In the genomic region with DNA sequence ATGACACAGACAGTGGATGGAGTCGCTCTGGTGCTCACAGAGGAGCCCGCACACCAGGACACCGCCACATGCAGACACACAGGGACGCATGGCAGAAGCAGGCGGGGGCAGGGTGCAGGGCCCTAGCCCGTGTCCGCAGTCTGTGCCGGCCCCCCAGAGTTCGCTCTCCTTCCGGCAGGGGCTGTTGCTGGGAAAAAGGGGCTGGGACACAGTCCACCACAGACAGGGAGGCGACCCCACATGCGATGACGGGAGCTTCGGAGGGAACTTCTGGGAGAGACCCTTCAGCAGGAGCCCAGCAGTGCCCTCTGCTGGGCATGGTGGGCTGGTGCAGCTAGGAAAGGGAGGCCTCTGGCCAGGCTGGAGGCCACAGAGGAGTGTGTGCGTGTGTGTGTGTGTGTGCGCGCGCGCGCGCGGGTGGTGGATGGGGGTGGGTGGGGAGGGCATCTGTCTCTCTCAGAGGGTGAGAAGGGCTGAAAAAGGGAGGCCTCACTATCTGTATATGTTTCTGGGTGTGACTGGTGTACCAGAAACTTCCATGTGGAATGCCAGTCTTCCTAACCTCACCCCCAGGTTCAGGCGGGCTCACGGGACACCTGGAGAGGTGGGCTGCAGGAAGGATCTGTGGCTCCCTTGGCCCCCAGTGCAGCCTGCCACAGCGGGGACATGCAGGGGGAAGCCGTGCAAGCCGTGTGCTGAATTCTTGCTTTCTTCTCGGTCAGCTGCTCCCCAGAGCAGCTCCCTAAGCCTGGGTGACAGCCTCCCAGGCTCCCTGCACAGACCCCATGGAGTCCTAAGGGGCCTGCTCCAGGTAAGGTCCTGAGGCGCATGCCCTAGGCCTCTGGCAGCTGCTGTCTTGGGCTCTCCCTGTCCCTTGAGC, we compare ENCODE assay signal across 8 cellular contexts.
A peak's percentile ranks its signal among the peaks of the same experiment; 100 is the strongest.
DNase-seq lines count a peak whose midpoint lies in the region; ATAC-seq and TF ChIP-seq lines count a peak whose summit lies in the region.

No MANE protein-coding gene starts in this region.

- H2AK5ac ChIP-seq in IMR-90 (ENCODE audit: low read depth, low read length) = peak overlapping the region; percentile 69

- H3K9me1 ChIP-seq in IMR-90 (ENCODE audit: insufficient read depth, low read length) = peaks cover 8% of the 10 kb centered on the region

- H3K23ac ChIP-seq in IMR-90 (ENCODE audit: low read depth, low read length) = no peak overlapping the region

- H3K9me3 Mint-ChIP-seq in neural progenitor cell = no peaks in the 10 kb centered on the region

- peaks cover 12% of the 10 kb centered on the region for H3F3A ChIP-seq in neural progenitor cell (ENCODE audit: low read depth)

- peak overlapping the region; percentile 58; the same call in 1 of the 2 replicates for H2BK120ac ChIP-seq in IMR-90 (ENCODE audit: low read depth, low read length)

- TF ChIP-seq EP300 in stomach (IDR thresholded peaks at IDR 0.05) = no peak

- no peak overlapping the region for H3K27ac ChIP-seq in IMR-90 (ENCODE audit: insufficient read depth, low read length)
- peak overlapping the region; percentile 75 for H3K27ac ChIP-seq in foreskin keratinocyte
- no peak overlapping the region for H3K27ac ChIP-seq in neural progenitor cell
- H3K27ac ChIP-seq in stomach = peak overlapping the region in 3 of 5 donors; percentile 30 to 79 (median 32)

- no peaks in the 10 kb centered on the region for H3K36me3 ChIP-seq in IMR-90 (ENCODE audit: control insufficient read depth, insufficient read depth, low read length)
- no peaks in the 10 kb centered on the region for H3K36me3 ChIP-seq in neural progenitor cell
- no peaks in the 10 kb centered on the region for H3K36me3 ChIP-seq in stomach

- H3K9ac ChIP-seq in IMR-90 (ENCODE audit: low read depth, low read length) (no peak overlapping the region), neural progenitor cell (no peak overlapping the region)

- peak; percentile 96 for TF ChIP-seq CTCF in GM12873 (IDR thresholded peaks at IDR 0.05; ENCODE audit: insufficient read depth, low read depth, low read length, missing control alignments)
- peak; percentile 88 for TF ChIP-seq CTCF in IMR-90 (conservative IDR thresholded peaks at IDR 0.05; ENCODE audit: low read depth, low read length)
- TF ChIP-seq CTCF in foreskin keratinocyte (conservative IDR thresholded peaks at IDR 0.05) = peak; percentile 87
- peak; percentile 83 for TF ChIP-seq CTCF in neural progenitor cell (IDR thresholded peaks at IDR 0.05)
- TF ChIP-seq CTCF in stomach (IDR thresholded peaks at IDR 0.05) = peak in 5 of 7 experiments; percentile 85 to 97 (median 90)

- no peaks in the 10 kb centered on the region for H3K9me3 ChIP-seq in IMR-90 (ENCODE audit: control insufficient read depth, insufficient read depth, low read length)
- no peaks in the 10 kb centered on the region for H3K9me3 ChIP-seq in neural progenitor cell (ENCODE audit: low read depth)
- H3K9me3 ChIP-seq in stomach = no peaks in the 10 kb centered on the region

- H4K91ac ChIP-seq in IMR-90 (ENCODE audit: insufficient read depth, low read depth, low read length) = no peak overlapping the region; the same call in 1 of the 2 replicates

- H3K4me1 Mint-ChIP-seq in neural progenitor cell = peaks cover 42% of the 10 kb centered on the region

- peak overlapping the region; percentile 55 for H3K4me3 Mint-ChIP-seq in neural progenitor cell

- WGBS in IMR-90 (ENCODE audit: extremely low coverage in 2 of 2, insufficient read length in 1 of 2), 2 experiments = 58% methylated on average over 12 of the region's 29 CpGs; no CpG with 5 or more reads in 1 of the 2 experiments
- WGBS in stomach, 5 donors = 23 to 50% (median 28%) methylated on average over 2 to 29 of the region's 29 CpGs

- TF ChIP-seq RAD21 in IMR-90 (IDR thresholded peaks at IDR 0.05; ENCODE audit: low read length) = peak; percentile 89

- in situ Hi-C loops in IMR-90 (cut with MboI; ENCODE audit: low sequenced_read_pairs) = loop anchor here (5.0 to 10.0 kb wide), 2 partner anchors 93 to 230 kb away; no protein-coding TSS in a partner anchor

- no peak overlapping the region for H3K4me3 ChIP-seq in IMR-90 (ENCODE audit: insufficient read depth, low read depth, low read length)
- H3K4me3 ChIP-seq in neural progenitor cell = no peak overlapping the region
- peak overlapping the region; percentile 27 to 39 (median 32) for H3K4me3 ChIP-seq in stomach

- no peak for TF ChIP-seq POLR2A in IMR-90 (IDR thresholded peaks at IDR 0.05; ENCODE audit: low read depth, low read length)
- no peak for TF ChIP-seq POLR2A in stomach (IDR thresholded peaks at IDR 0.05)

- H3K18ac ChIP-seq in IMR-90 (ENCODE audit: low read depth, low read length) = no peak overlapping the region

- no peak overlapping the region for H4K5ac ChIP-seq in IMR-90 (ENCODE audit: low read depth, low read length)

- ATAC-seq in IMR-90 (ENCODE audit: low read depth) (peak; percentile 84), foreskin keratinocyte (peak; percentile 8), HG02981 (IDR thresholded peaks at IDR 0.05; ENCODE audit: unreplicated experiment) (no peak)

- no TSS peak for BruUV-seq in IMR-90 (replicated peaks; lab: Mats Ljungman, UMichigan)

- H4K8ac ChIP-seq in IMR-90 (ENCODE audit: low read depth in 2 of 2, low read length in 2 of 2) = peak overlapping the region; percentile 13 to 22; a peak in 1 of 4 replicates

- peaks cover 12% of the 10 kb centered on the region for H3K27me3 ChIP-seq in IMR-90 (ENCODE audit: control insufficient read depth, insufficient read depth, low read length)
- peaks cover 2% of the 10 kb centered on the region for H3K27me3 ChIP-seq in foreskin keratinocyte
- H3K27me3 ChIP-seq in neural progenitor cell = peaks cover 8% of the 10 kb centered on the region
- no peaks in the 10 kb centered on the region for H3K27me3 ChIP-seq in stomach

- POLR2A ChIA-PET in IMR-90 (lab: Charles Lee; ENCODE audit: unreplicated experiment) = interaction anchor here (0.5 to 0.6 kb wide), 2 partner anchors 86 to 143 kb away, joined by 3 read pairs; no protein-coding TSS in a partner anchor

- no peak overlapping the region for H2BK5ac ChIP-seq in IMR-90 (ENCODE audit: low read depth, low read length, poor library complexity, severe bottlenecking)

- no peak overlapping the region for H3K14ac ChIP-seq in IMR-90 (replicated peaks; ENCODE audit: low read depth, low read length)

- H4K20me1 ChIP-seq in IMR-90 (ENCODE audit: insufficient read depth, low read length) = 0 out of 2 replicates have a peak, but pooled peaks cover 6% of the 10 kb centered on the region
- H4K20me1 ChIP-seq in neural progenitor cell (ENCODE audit: low read depth) = no peaks in the 10 kb centered on the region

- peaks cover 14% of the 10 kb centered on the region for H3K27me3 Mint-ChIP-seq in neural progenitor cell (ENCODE audit: insufficient read depth, low read depth)

- dilution Hi-C loops in IMR-90 (cut with HindIII; ENCODE audit: low sequenced_read_pairs, unreplicated experiment) = no loop called here

- intact Hi-C loops in IMR-90 (cut with micrococcal nuclease) = loop anchor here (1.0 to 5.0 kb wide), 3 partner anchors 94 to 421 kb away; no protein-coding TSS in a partner anchor
- intact Hi-C loops in stomach (cut with DNase I; ENCODE audit: low total_unique reads) = loop anchor here (5.0 kb wide), 1 partner anchor 93 kb away; no protein-coding TSS in a partner anchor

- no peak overlapping the region for H2BK15ac ChIP-seq in IMR-90 (ENCODE audit: low read depth, low read length)

- H3K4me1 ChIP-seq in IMR-90 (ENCODE audit: control insufficient read depth, insufficient read depth, low read length) (peaks cover 30% of the 10 kb centered on the region), foreskin keratinocyte (peaks cover 24% of the 10 kb centered on the region), neural progenitor cell (peaks cover 38% of the 10 kb centered on the region), stomach (peaks cover 19 to 49% (median 36%) of the 10 kb centered on the region in 4 donors)

- H2BK20ac ChIP-seq in IMR-90 (ENCODE audit: low read depth, low read length) = no peak overlapping the region

- no peaks in the 10 kb centered on the region for H3K79me2 ChIP-seq in neural progenitor cell (ENCODE audit: low read depth)

- H3K4me2 ChIP-seq in IMR-90 (ENCODE audit: low read depth, low read length) = peak overlapping the region; percentile 60
- H3K4me2 ChIP-seq in neural progenitor cell = peak overlapping the region; percentile 66

- H2AK9ac ChIP-seq in IMR-90 (replicated peaks; ENCODE audit: low read depth, low read length, poor library complexity) = peak overlapping the region; percentile 22

- DNase-seq in IMR-90 (peak; percentile 74), RPMI8226 (peak; percentile 69), foreskin keratinocyte (peak in 1 of 2 donors; percentile 46), neural progenitor cell (ENCODE audit: low spot score) (peak; percentile 88), stomach (peak; percentile 77)
- DNase-seq in activated effector memory CD4-positive, alpha-beta T cell treated with Interleukin-2 at 50 U/mL for 16 hours = peak; percentile 59

- no peaks in the 10 kb centered on the region for H3K36me3 Mint-ChIP-seq in neural progenitor cell

- no peaks in the 10 kb centered on the region for H3K79me1 ChIP-seq in IMR-90 (ENCODE audit: low read depth in 1 of 2, low read length in 2 of 2)

- CTCF ChIA-PET in IMR-90 (lab: Yijun Ruan, JAX) = interaction anchor here (0.5 to 1.5 kb wide), 13 partner anchors 14 to 145 kb away, joined by 3 to 9 read pairs (median 4); no protein-coding TSS in a partner anchor

- H3K27ac Mint-ChIP-seq in neural progenitor cell = no peak overlapping the region

- 0 out of 2 replicates have a peak overlapping the region, but pooled peaks have one; percentile 20 for H3K4ac ChIP-seq in IMR-90 (ENCODE audit: low read depth, low read length)

- H2AFZ ChIP-seq in IMR-90 (replicated peaks; ENCODE audit: low read length, poor library complexity) = peak overlapping the region; percentile 91
- H2AFZ ChIP-seq in neural progenitor cell (replicated peaks) = peak overlapping the region; percentile 75

- no peak overlapping the region for H3K56ac ChIP-seq in IMR-90 (ENCODE audit: extremely low read depth, insufficient read depth, low read length)

TF ChIP-seq in IMR-90, 13 proteins besides CTCF, POLR2A, EP300 and RAD21:
- TF ChIP-seq MAZ (IDR thresholded peaks at IDR 0.05; ENCODE audit: borderline replicate concordance, low read depth, low read length) (no peak), SMC3 (IDR thresholded peaks at IDR 0.05; ENCODE audit: low read depth, low read length) (peak; percentile 89)

Comparison
In these comparisons a context has a peak if more than half of its experiments do, and no peak if none do; other contexts are left out.
1. H3K27ac ChIP-seq: peak in foreskin keratinocyte (single experiment) and stomach (3 of 5); none in IMR-90 (single experiment) and neural progenitor cell (single experiment).
2. H3K4me3 ChIP-seq: peak in stomach (4 of 4); none in IMR-90 (single experiment) and neural progenitor cell (single experiment).
3. Peak in every context shown above with its lines, with median percentiles within 50 percentile points of each other: CTCF ChIP-seq.